Comparison of ENCODE assay signal across 24 cellular contexts in genomic region chr7:113366122-113366521, GRCh38.
"Had no signal": no experiment of that assay in that cellular context is flagged by ENCODE, and none has a peak within 500 bp of the region (broad histone marks: within the 10 kb centered on the region; RNA-seq: fewer than 3 reads in every experiment).

No MANE protein-coding gene starts in this region.

- H3K9me3 ChIP-seq: SK-N-SH had no signal

- H3K4me3 ChIP-seq: K562 had no signal

- DNase-seq: Kasumi-1, MM.1S, NCI-H1048, NCI-H1105, NCI-H1417, NCI-H1436 treated with DMSO at 0.1 percent for 48 hours, NCI-H1694, NCI-H187 treated with DMSO at 0.1 percent for 48 hours, NCI-H2029 treated with DMSO at 0.1 percent for 48 hours, NCI-H2171 treated with DMSO at 0.1 percent for 48 hours, NCI-H2227 treated with DMSO at 0.1 percent for 48 hours, NCI-H510A, NCI-H524 treated with DMSO at 0.1 percent for 48 hours, NCI-H69, NCI-H774, PC-3, SHP77, SK-N-SH, SW 1271 had no signal

- H3K27ac ChIP-seq: HL-60, KMS-11, RWPE1 had no signal

- H3K9ac ChIP-seq: KMS-11, SK-N-SH had no signal

- ATAC-seq: K562, Panc1, PC-3 had no signal
